ENCODE assay signal across 17 cellular contexts in genomic region chr14:53882684-53883083, GRCh38.
DNase-seq lines count a peak whose midpoint lies in the region; ATAC-seq and TF ChIP-seq lines count a peak whose summit lies in the region.
"Had no signal": no experiment of that assay in that cellular context is flagged by ENCODE, and none has a peak within 500 bp of the region (broad histone marks: within the 10 kb centered on the region; RNA-seq: fewer than 3 reads in every experiment).

No MANE protein-coding gene starts in this region.

- H3K9me3 Mint-ChIP-seq in activated T-helper 17 cell treated with anti-CD3 and anti-CD28 coated beads, Interleukin-2, amount 50 U/mL, for 72 hours = peaks cover 6% of the 10 kb centered on the region

- no peak overlapping the region for H3K4me3 Mint-ChIP-seq in activated T-helper 17 cell treated with anti-CD3 and anti-CD28 coated beads, Interleukin-2, amount 50 U/mL, for 72 hours
- H3K4me3 Mint-ChIP-seq: CD8-positive, alpha-beta T cell had no signal

- H3K18ac ChIP-seq in mesenchymal stem cell (ENCODE audit: low read depth in 1 of 2, low read length in 2 of 2) = no peak overlapping the region

- H3K23ac ChIP-seq in mesenchymal stem cell (ENCODE audit: low read length in 2 of 2) = no peak overlapping the region

- no peak overlapping the region for H2BK120ac ChIP-seq in mesenchymal stem cell (ENCODE audit: low read depth, low read length)

- H3K4me1 ChIP-seq in mesenchymal stem cell (ENCODE audit: control insufficient read depth, insufficient read depth, low read depth, low read length) = no peaks in the 10 kb centered on the region

- H3K9me3 ChIP-seq in mesenchymal stem cell (ENCODE audit: control insufficient read depth, low read length) = no peaks in the 10 kb centered on the region
- H3K9me3 ChIP-seq: SJSA1 had no signal

- TF ChIP-seq CTCF in GM06990 (IDR thresholded peaks at IDR 0.05; ENCODE audit: insufficient read depth, low read length, poor library complexity, severe bottlenecking) = no peak

- no peak overlapping the region for H3K27ac ChIP-seq in mesenchymal stem cell (ENCODE audit: low read length, poor library complexity, severe bottlenecking)
- H3K27ac ChIP-seq: SJSA1 had no signal

- H3K4me1 Mint-ChIP-seq in activated T-helper 17 cell treated with anti-CD3 and anti-CD28 coated beads, Interleukin-2, amount 50 U/mL, for 72 hours = no peaks in the 10 kb centered on the region

- H2BK5ac ChIP-seq in mesenchymal stem cell (ENCODE audit: low read depth, low read length, poor library complexity, severe bottlenecking) = no peak overlapping the region

- no peaks in the 10 kb centered on the region for H3K36me3 ChIP-seq in GM06990 (ENCODE audit: control insufficient read depth, insufficient read depth, low read length)
- no peaks in the 10 kb centered on the region for H3K36me3 ChIP-seq in mesenchymal stem cell (ENCODE audit: control insufficient read depth in 1 of 2, insufficient read depth in 2 of 2, low read depth in 1 of 2, low read length in 2 of 2)
- H3K36me3 ChIP-seq: SJSA1 had no signal

- H4K8ac ChIP-seq in mesenchymal stem cell (ENCODE audit: low read length) = no peak overlapping the region

- peak; percentile 46 for ATAC-seq in HG03565 (IDR thresholded peaks at IDR 0.05; ENCODE audit: unreplicated experiment)
- no peak for ATAC-seq in GM21528 (IDR thresholded peaks at IDR 0.05; ENCODE audit: low FRiP score, unreplicated experiment)
- ATAC-seq in activated T-helper 17 cell treated with anti-CD3 and anti-CD28 coated beads, Interleukin-2, amount 50 U/mL, for 72 hours (replicated peaks) = no peak
- ATAC-seq: CD8-positive, alpha-beta T cell had no signal

- H3K27ac Mint-ChIP-seq in activated T-helper 17 cell treated with anti-CD3 and anti-CD28 coated beads, Interleukin-2, amount 50 U/mL, for 72 hours = no peak overlapping the region
- H3K27ac Mint-ChIP-seq: CD8-positive, alpha-beta T cell had no signal

- peaks cover 4% of the 10 kb centered on the region for H3K27me3 Mint-ChIP-seq in activated T-helper 17 cell treated with anti-CD3 and anti-CD28 coated beads, Interleukin-2, amount 50 U/mL, for 72 hours

- H3K4me2 ChIP-seq in mesenchymal stem cell (ENCODE audit: low read length, poor library complexity, severe bottlenecking) = no peak overlapping the region

- no peak overlapping the region for H3K9ac ChIP-seq in mesenchymal stem cell (ENCODE audit: low read length)

- H3K27me3 ChIP-seq in GM06990 (replicated peaks; ENCODE audit: control insufficient read depth, insufficient read depth, low read length) = no peaks in the 10 kb centered on the region
- H3K27me3 ChIP-seq in mesenchymal stem cell (ENCODE audit: control insufficient read depth in 1 of 2, insufficient read depth in 1 of 2, low read length in 2 of 2) = no peaks in the 10 kb centered on the region
- H3K27me3 ChIP-seq: SJSA1 had no signal

- H3K14ac ChIP-seq in mesenchymal stem cell (ENCODE audit: low read length in 2 of 2) = no peak overlapping the region

- no peak overlapping the region for H2BK12ac ChIP-seq in mesenchymal stem cell (ENCODE audit: low read length in 2 of 2)

- H2AFZ ChIP-seq in mesenchymal stem cell (ENCODE audit: low read depth, low read length) = no peak overlapping the region

- H4K91ac ChIP-seq in mesenchymal stem cell (ENCODE audit: low read length) = no peak overlapping the region

- no peaks in the 10 kb centered on the region for H3K79me1 ChIP-seq in mesenchymal stem cell (replicated peaks; ENCODE audit: low read length, poor library complexity, severe bottlenecking)

- H3K4me3 ChIP-seq in GM06990 (replicated peaks; ENCODE audit: low read depth, low read length) = no peak overlapping the region
- no peak overlapping the region for H3K4me3 ChIP-seq in mesenchymal stem cell (ENCODE audit: insufficient read depth in 1 of 2, low read depth in 1 of 2, low read length in 2 of 2)
- H3K4me3 ChIP-seq: SJSA1 had no signal

- H2BK15ac ChIP-seq in mesenchymal stem cell (ENCODE audit: low read depth, poor library complexity, severe bottlenecking) = no peak overlapping the region

- H3K36me3 Mint-ChIP-seq in activated T-helper 17 cell treated with anti-CD3 and anti-CD28 coated beads, Interleukin-2, amount 50 U/mL, for 72 hours (ENCODE audit: low read depth) = no peaks in the 10 kb centered on the region
- H3K36me3 Mint-ChIP-seq: CD8-positive, alpha-beta T cell had no signal

- 48% methylated on average over 3 of the region's 4 CpGs for WGBS in mesenchymal stem cell

- H2AK5ac ChIP-seq in mesenchymal stem cell (ENCODE audit: low read length, severe bottlenecking) = no peak overlapping the region

- DNase-seq in GM06990 (ENCODE audit: extremely low read depth, insufficient read length) = peak; percentile 27
- DNase-seq in SW480 (ENCODE audit: low spot score) = peak; percentile 77
- DNase-seq in mesenchymal stem cell = peak; percentile 63
- no peak for DNase-seq in 8988T
- DNase-seq in stimulated activated naive CD4-positive, alpha-beta T cell treated with Interleukin-2 at 50 U/mL for 16 hours (lab: John Stamatoyannopoulos, UW) = no peak
- DNase-seq: CD8-positive, alpha-beta T cell; GOT3; MV-4-11; NCI-H1436; NCI-H2029 treated with DMSO at 0.1 percent for 48 hours; NCI-H510A treated with DMSO at 0.1 percent for 48 hours; RPMI8226; SW 1271 had no signal

- no peak overlapping the region for H3K4ac ChIP-seq in mesenchymal stem cell (ENCODE audit: low read depth in 1 of 2, low read length in 2 of 2)

Comparison
In these comparisons a context has a peak if more than half of its experiments do, and no peak if none do; other contexts are left out.
1. DNase-seq: peak in GM06990 (single experiment), SW480 (single experiment) and mesenchymal stem cell (single experiment); none in 8988T (single experiment) and stimulated activated naive CD4-positive, alpha-beta T cell treated with Interleukin-2 at 50 U/mL for 16 hours (single experiment).